ENCODE assay signal across 13 cellular contexts in the genomic region with DNA sequence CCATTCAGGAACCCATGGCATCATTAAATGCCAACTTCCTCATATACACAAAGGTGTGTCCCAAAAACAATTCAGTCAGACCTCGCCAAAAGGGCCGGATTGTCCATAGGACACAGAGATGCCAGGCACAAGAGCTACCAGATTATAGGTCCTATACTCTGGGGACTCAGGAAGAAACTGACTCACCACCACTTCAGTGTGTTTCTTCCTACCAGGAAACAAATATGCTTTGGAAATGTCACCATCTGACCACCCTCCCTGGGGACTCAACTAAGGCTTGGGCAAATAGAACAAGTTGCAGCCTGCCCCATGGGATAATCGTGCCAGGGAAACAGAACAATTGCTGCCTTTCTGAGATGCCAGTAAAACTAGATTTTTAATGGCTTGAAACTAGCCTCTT. TPM values are rescaled to one million over a fixed set of nuclear protein-coding genes. Genes with fewer than 3 reads are reported as not detected.
DNase-seq lines count a peak whose midpoint lies in the region; ATAC-seq and TF ChIP-seq lines count a peak whose summit lies in the region.
"Had no signal": no experiment of that assay in that cellular context is flagged by ENCODE, and none has a peak within 500 bp of the region (broad histone marks: within the 10 kb centered on the region; RNA-seq: fewer than 3 reads in every experiment).

No MANE protein-coding gene starts in this region.

- H3K27me3 ChIP-seq in left lung, result peaks cover 0 to 7% of the 10 kb centered on the region in 2 donors
- no peaks in the 10 kb centered on the region for H3K27me3 ChIP-seq in Peyer's patch
- H3K27me3 ChIP-seq: ascending aorta, gastroesophageal sphincter had no signal

- ATAC-seq in left lung, result peak; percentile 50
- ATAC-seq in left lobe of liver, result no peak
- ATAC-seq: gastroesophageal sphincter had no signal

- no peak overlapping the region for H3K4me3 ChIP-seq in left lung
- H3K4me3 ChIP-seq in coronary artery, result no peak overlapping the region
- no peak overlapping the region for H3K4me3 ChIP-seq in Peyer's patch
- H3K4me3 ChIP-seq: ascending aorta, gastroesophageal sphincter had no signal

- TF ChIP-seq CTCF in left lung (IDR thresholded peaks at IDR 0.05) (no peak), coronary artery (IDR thresholded peaks at IDR 0.05) (no peak), Peyer's patch (IDR thresholded peaks at IDR 0.05) (no peak)

- H3K9me3 ChIP-seq in left lung, result no peaks in the 10 kb centered on the region
- no peaks in the 10 kb centered on the region for H3K9me3 ChIP-seq in Peyer's patch
- H3K9me3 ChIP-seq: ascending aorta, gastroesophageal sphincter had no signal

- TF ChIP-seq POLR2A in Peyer's patch (IDR thresholded peaks at IDR 0.05), result no peak

- peak; percentile 97 for DNase-seq in DMS153 treated with DMSO at 0.1 percent for 48 hours (lab: John Stamatoyannopoulos, UW; ENCODE audit: unreplicated experiment)
- DNase-seq in NCI-H187 (lab: John Stamatoyannopoulos, UW), result peak; percentile 60 to 78
- peak; percentile 99 for DNase-seq in NCI-H69 (lab: John Stamatoyannopoulos, UW)
- no peak for DNase-seq in left lung
- no peak for DNase-seq in coronary artery (ENCODE audit: low spot score)
- no peak for DNase-seq in UCSD-AML1 (lab: John Stamatoyannopoulos, UW; ENCODE audit: unreplicated experiment)
- no peak for DNase-seq in Peyer's patch
- no peak for DNase-seq in left lobe of liver (ENCODE audit: low spot score)
- DNase-seq: activated CD4-positive, alpha-beta T cell treated with anti-CD3 and anti-CD28 coated beads, Interleukin-2, amount 10 ng/mL, durations not matched to agents 7 days and 5 days; C1 segment of cervical spinal cord had no signal

- H3K27ac ChIP-seq in left lung, result no peak overlapping the region
- H3K27ac ChIP-seq in coronary artery, result no peak overlapping the region
- H3K27ac ChIP-seq in Peyer's patch, result no peak overlapping the region
- H3K27ac ChIP-seq: ascending aorta, gastroesophageal sphincter, KMS-11 had no signal

- H3K4me1 ChIP-seq in left lung (no peaks in the 10 kb centered on the region), Peyer's patch (peaks cover 0 to 5% (median 0%) of the 10 kb centered on the region in 4 donors)
- H3K4me1 ChIP-seq: ascending aorta, gastroesophageal sphincter had no signal

- intact Hi-C loops in left lung (cut with DNase I), result no loop called here

- H3K36me3 ChIP-seq in left lung (no peaks in the 10 kb centered on the region), Peyer's patch (no peaks in the 10 kb centered on the region)
- H3K36me3 ChIP-seq: ascending aorta, gastroesophageal sphincter had no signal

RNA-seq across cellular contexts. Expression of gene POU2AF3, which starts 11.7 kb away (rescaled TPM):
- total RNA-seq in left lung (1 to 10 TPM; 2.7 to 2.8 TPM), Peyer's patch (10 to 100 TPM in 3 of 4 donors, 1 to 10 TPM in 1; 2.5 to 14.9 (median 11.4) TPM), left lobe of liver (0.58 TPM)
- total RNA-seq: activated CD4-positive, alpha-beta T cell treated with anti-CD3 and anti-CD28 coated beads, Interleukin-2, amount 10 ng/mL, durations not matched to agents 7 days and 5 days; ascending aorta had no signal

Comparison
In these comparisons a context has a peak if more than half of its experiments do, and no peak if none do; other contexts are left out.
1. DNase-seq: peak in DMS153 treated with DMSO at 0.1 percent for 48 hours (single experiment), NCI-H187 (2 of 2) and NCI-H69 (single experiment); none in left lung (0 of 2), coronary artery (single experiment), UCSD-AML1 (single experiment), Peyer's patch (0 of 3) and left lobe of liver (single experiment).